In genomic region chr11:121547574-121547973, GRCh38 we compare ENCODE assay signal across 15 cellular contexts.
"Had no signal": no experiment of that assay in that cellular context is flagged by ENCODE, and none has a peak within 500 bp of the region (broad histone marks: within the 10 kb centered on the region; RNA-seq: fewer than 3 reads in every experiment).

No MANE protein-coding gene starts in this region.

- H3K27me3 ChIP-seq: adrenal gland, dorsolateral prefrontal cortex, gastroesophageal sphincter, heart right ventricle, thyroid gland had no signal

- H3K4me3 Mint-ChIP-seq: activated T-cell treated with anti-CD3 and anti-CD28 coated beads, Interleukin-2, amount 50 U/mL, for 72 hours; mesothelial cell of epicardium; stimulated activated naive B cell treated with anti-CD40 and anti-IgM and Interleukin-4, amounts not matched to agents 10 μg/mL and 1 μg/mL and 100 μg/mL, for 72 hours had no signal

- H3K27ac ChIP-seq: adrenal gland, dorsolateral prefrontal cortex, gastroesophageal sphincter, heart right ventricle, thyroid gland had no signal

- H3K27me3 Mint-ChIP-seq: stimulated activated naive B cell treated with anti-CD40 and anti-IgM and Interleukin-4, amounts not matched to agents 10 μg/mL and 1 μg/mL and 100 μg/mL, for 72 hours had no signal

- H3K4me3 ChIP-seq: adrenal gland, dorsolateral prefrontal cortex, gastroesophageal sphincter, heart right ventricle, lung, thyroid gland had no signal

- H3K36me3 ChIP-seq: adrenal gland, thyroid gland had no signal

- H3K4me1 Mint-ChIP-seq: mesothelial cell of epicardium had no signal

- H3K9me3 ChIP-seq: adrenal gland, gastroesophageal sphincter, heart right ventricle, thyroid gland had no signal

- H3K4me1 ChIP-seq: adrenal gland, gastroesophageal sphincter, heart right ventricle, thyroid gland had no signal

- ATAC-seq: activated T-cell treated with anti-CD3 and anti-CD28 coated beads, Interleukin-2, amount 50 U/mL, for 72 hours; gastroesophageal sphincter; heart right ventricle; left cardiac atrium; stimulated activated naive B cell treated with anti-CD40 and anti-IgM and Interleukin-4, amounts not matched to agents 10 μg/mL and 1 μg/mL and 100 μg/mL, for 72 hours had no signal

- DNase-seq: activated CD4-positive, alpha-beta T cell treated with anti-CD3 and anti-CD28 coated beads, Interleukin-2, amount 50 U/mL, for 4 hours; activated T-cell treated with anti-CD3 and anti-CD28 coated beads, Interleukin-2, amount 50 U/mL, for 72 hours; adrenal gland; dorsolateral prefrontal cortex; heart right ventricle; left cardiac atrium; retina; stimulated activated CD4-positive, alpha-beta T cell treated with anti-CD3 and anti-CD28 coated beads, Interleukin-15, amount 100 ng/mL, for 24 hours; stimulated activated CD4-positive, alpha-beta T cell treated with anti-CD3 and anti-CD28 coated beads, Interleukin-4, amount 100 ng/mL, for 1 hour; stimulated activated naive B cell treated with anti-CD40 and anti-IgM and Interleukin-4, amounts not matched to agents 10 μg/mL and 1 μg/mL and 100 μg/mL, for 72 hours; T-helper 9 cell; thyroid gland had no signal

- H3K9me3 Mint-ChIP-seq: activated T-cell treated with anti-CD3 and anti-CD28 coated beads, Interleukin-2, amount 50 U/mL, for 72 hours; mesothelial cell of epicardium had no signal

- H3K27ac Mint-ChIP-seq: activated T-cell treated with anti-CD3 and anti-CD28 coated beads, Interleukin-2, amount 50 U/mL, for 72 hours; mesothelial cell of epicardium; stimulated activated naive B cell treated with anti-CD40 and anti-IgM and Interleukin-4, amounts not matched to agents 10 μg/mL and 1 μg/mL and 100 μg/mL, for 72 hours had no signal
